ENCODE assay signal across 23 cellular contexts in genomic region chr3:147257972-147258371, GRCh38.
"Had no signal": no experiment of that assay in that cellular context is flagged by ENCODE, and none has a peak within 500 bp of the region (broad histone marks: within the 10 kb centered on the region; RNA-seq: fewer than 3 reads in every experiment).

No MANE protein-coding gene starts in this region.

- ATAC-seq: naive thymus-derived CD4-positive, alpha-beta T cell; natural killer cell; pancreas; right cardiac atrium; right lobe of liver; stimulated activated effector memory CD8-positive, alpha-beta T cell treated with anti-CD3 and anti-CD28 coated beads, Interleukin-12 subunit alpha, Interleukin-12 subunit beta, amount 100 ng/mL, for 72 hours; stimulated activated naive B cell treated with anti-CD40 and anti-IgM and Interleukin-4, amounts not matched to agents 10 μg/mL and 1 μg/mL and 100 μg/mL, for 72 hours; upper lobe of right lung had no signal

- DNase-seq: naive thymus-derived CD4-positive, alpha-beta T cell; natural killer cell; nucleus accumbens; pancreas; right cardiac atrium; right lobe of liver; sigmoid colon; small intestine; stimulated activated CD4-positive, alpha-beta T cell treated with anti-CD3 and anti-CD28 coated beads, Interleukin-15, amount 100 ng/mL, for 24 hours; stimulated activated CD4-positive, alpha-beta T cell treated with anti-CD3 and anti-CD28 coated beads, Interleukin-2, amount 100 ng/mL, for 24 hours; stimulated activated CD4-positive, alpha-beta T cell treated with anti-CD3 and anti-CD28 coated beads, Interleukin-2, amount 100 ng/mL, for 48 hours; stimulated activated CD4-positive, alpha-beta T cell treated with anti-CD3 and anti-CD28 coated beads, Interleukin-4, amount 100 ng/mL, for 24 hours; stimulated activated naive B cell treated with anti-CD40 and anti-IgM and Interleukin-4, amounts not matched to agents 10 μg/mL and 1 μg/mL and 100 μg/mL, for 72 hours; stimulated activated naive CD4-positive, alpha-beta T cell treated with Interleukin-2 at 50 U/mL for 16 hours; stomach; thyroid gland; upper lobe of right lung; uterus had no signal

- H3K36me3 ChIP-seq: neutrophil, pancreas, prostate gland, right lobe of liver, sigmoid colon, stomach, thoracic aorta, thyroid gland, tibial nerve, upper lobe of right lung had no signal

- H3K27ac ChIP-seq: neutrophil, pancreas, prostate gland, right lobe of liver, sigmoid colon, stomach, thoracic aorta, thyroid gland, tibial nerve, upper lobe of right lung, uterus had no signal

- H3K9me3 ChIP-seq: neutrophil, pancreas, prostate gland, right lobe of liver, sigmoid colon, thoracic aorta, thyroid gland, tibial nerve, upper lobe of right lung, uterus had no signal

- H3K4me3 ChIP-seq: pancreas, prostate gland, right lobe of liver, sigmoid colon, stomach, thoracic aorta, thyroid gland, tibial nerve, upper lobe of right lung, uterus had no signal

- H3K27me3 ChIP-seq: neutrophil, pancreas, right lobe of liver, sigmoid colon, stomach, thyroid gland, tibial nerve, upper lobe of right lung, uterus had no signal
